1 cellular context compared by ENCODE assay signal in genomic region chr17:72569193-72569946, GRCh38.
A peak's percentile ranks its signal among the peaks of the same experiment; 100 is the strongest.
TF ChIP-seq lines count a peak whose summit lies in the region.

No MANE protein-coding gene starts in this region.

TF ChIP-seq in HepG2, 621 proteins besides CTCF, POLR2A, EP300 and RAD21 (continued from another document and continues in another):
- TF ChIP-seq ZNF574 (CRISPR knock-in tag; IDR thresholded peaks at IDR 0.05) (peak; percentile 50), SRSF4 (IDR thresholded peaks at IDR 0.05; ENCODE audit: low read depth, low read length, poor library complexity, severe bottlenecking) (no peak), AKNA (CRISPR knock-in tag; IDR thresholded peaks at IDR 0.05; ENCODE audit: borderline replicate concordance) (no peak), SMAD3 (CRISPR knock-in tag; IDR thresholded peaks at IDR 0.05) (no peak), TAF1 (CRISPR knock-in tag; IDR thresholded peaks at IDR 0.05) (no peak), SRSF1 (optimal IDR thresholded peaks at IDR 0.05; ENCODE audit: low read depth, low read length) (no peak), ZNF609 (CRISPR knock-in tag; IDR thresholded peaks at IDR 0.05; ENCODE audit: borderline replicate concordance) (peak; percentile 55; the same call in 1 of the 2 replicates), ADNP (CRISPR knock-in tag; IDR thresholded peaks at IDR 0.05) (no peak), NCOA2 (CRISPR knock-in tag; IDR thresholded peaks at IDR 0.05) (peak; percentile 44), ZKSCAN5 (CRISPR knock-in tag; IDR thresholded peaks at IDR 0.05) (no peak), HMG20A (CRISPR knock-in tag; IDR thresholded peaks at IDR 0.05; ENCODE audit: borderline replicate concordance) (peak; percentile 10; the same call in 1 of the 2 replicates), ZSCAN20 (CRISPR knock-in tag; IDR thresholded peaks at IDR 0.05; ENCODE audit: borderline replicate concordance) (no peak), CBFB (CRISPR knock-in tag; IDR thresholded peaks at IDR 0.05) (peak; percentile 27; the same call in 1 of the 2 replicates), ZNF331 (CRISPR knock-in tag; IDR thresholded peaks at IDR 0.05) (peak; percentile 45; the same call in 1 of the 2 replicates), HDAC2 (CRISPR knock-in tag; IDR thresholded peaks at IDR 0.05) (peak; percentile 63; the same call in 1 of the 2 replicates), ZNF7 (CRISPR knock-in tag; IDR thresholded peaks at IDR 0.05) (no peak), HNRNPLL (IDR thresholded peaks at IDR 0.05; ENCODE audit: low read depth, low read length, poor library complexity, severe bottlenecking) (peak; percentile 31), ZBTB34 (CRISPR knock-in tag; IDR thresholded peaks at IDR 0.05) (no peak), PRMT3 (CRISPR knock-in tag; IDR thresholded peaks at IDR 0.05; ENCODE audit: borderline replicate concordance, low read depth) (no peak), STAG1 (CRISPR knock-in tag; IDR thresholded peaks at IDR 0.05) (peak; percentile 35; the same call in 1 of the 2 replicates), SP5 (CRISPR knock-in tag; IDR thresholded peaks at IDR 0.05; ENCODE audit: borderline replicate concordance, low read depth) (0 out of 2 replicates have a peak, but pooled peaks have one; percentile 35), HOXD1 (CRISPR knock-in tag; IDR thresholded peaks at IDR 0.05) (no peak), ZNF891 (CRISPR knock-in tag; IDR thresholded peaks at IDR 0.05) (peak; percentile 79; the same call in 1 of the 2 replicates), NR1H2 (CRISPR knock-in tag; IDR thresholded peaks at IDR 0.05; ENCODE audit: borderline replicate concordance, low read depth) (no peak), ISL2 (CRISPR knock-in tag; IDR thresholded peaks at IDR 0.05) (no peak), ZSCAN25 (CRISPR knock-in tag; IDR thresholded peaks at IDR 0.05) (peak; percentile 62; the same call in 1 of the 2 replicates), ZNF788 (CRISPR knock-in tag; IDR thresholded peaks at IDR 0.05; ENCODE audit: borderline replicate concordance) (peak; percentile 17; the same call in 1 of the 2 replicates), TRIM24 (CRISPR knock-in tag; IDR thresholded peaks at IDR 0.05) (no peak), NKX3-1 (CRISPR knock-in tag; IDR thresholded peaks at IDR 0.05) (no peak), ZNF773 (CRISPR knock-in tag; IDR thresholded peaks at IDR 0.05; ENCODE audit: borderline replicate concordance) (no peak), ZXDC (CRISPR knock-in tag; IDR thresholded peaks at IDR 0.05) (peak; percentile 68), HDAC6 (IDR thresholded peaks at IDR 0.05; ENCODE audit: low read depth, low read length) (no peak), ZSCAN30 (CRISPR knock-in tag; IDR thresholded peaks at IDR 0.05) (no peak)
- TF ChIP-seq, protein P1, sequence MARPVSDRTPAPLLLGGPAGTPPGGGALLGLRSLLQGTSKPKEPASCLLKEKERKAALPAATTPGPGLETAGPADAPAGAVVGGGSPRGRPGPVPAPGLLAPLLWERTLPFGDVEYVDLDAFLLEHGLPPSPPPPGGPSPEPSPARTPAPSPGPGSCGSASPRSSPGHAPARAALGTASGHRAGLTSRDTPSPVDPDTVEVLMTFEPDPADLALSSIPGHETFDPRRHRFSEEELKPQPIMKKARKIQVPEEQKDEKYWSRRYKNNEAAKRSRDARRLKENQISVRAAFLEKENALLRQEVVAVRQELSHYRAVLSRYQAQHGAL (CRISPR knock-in tag; IDR thresholded peaks at IDR 0.05; ENCODE audit: not compliant biosample characterization): no peak
- TF ChIP-seq, protein P2, sequence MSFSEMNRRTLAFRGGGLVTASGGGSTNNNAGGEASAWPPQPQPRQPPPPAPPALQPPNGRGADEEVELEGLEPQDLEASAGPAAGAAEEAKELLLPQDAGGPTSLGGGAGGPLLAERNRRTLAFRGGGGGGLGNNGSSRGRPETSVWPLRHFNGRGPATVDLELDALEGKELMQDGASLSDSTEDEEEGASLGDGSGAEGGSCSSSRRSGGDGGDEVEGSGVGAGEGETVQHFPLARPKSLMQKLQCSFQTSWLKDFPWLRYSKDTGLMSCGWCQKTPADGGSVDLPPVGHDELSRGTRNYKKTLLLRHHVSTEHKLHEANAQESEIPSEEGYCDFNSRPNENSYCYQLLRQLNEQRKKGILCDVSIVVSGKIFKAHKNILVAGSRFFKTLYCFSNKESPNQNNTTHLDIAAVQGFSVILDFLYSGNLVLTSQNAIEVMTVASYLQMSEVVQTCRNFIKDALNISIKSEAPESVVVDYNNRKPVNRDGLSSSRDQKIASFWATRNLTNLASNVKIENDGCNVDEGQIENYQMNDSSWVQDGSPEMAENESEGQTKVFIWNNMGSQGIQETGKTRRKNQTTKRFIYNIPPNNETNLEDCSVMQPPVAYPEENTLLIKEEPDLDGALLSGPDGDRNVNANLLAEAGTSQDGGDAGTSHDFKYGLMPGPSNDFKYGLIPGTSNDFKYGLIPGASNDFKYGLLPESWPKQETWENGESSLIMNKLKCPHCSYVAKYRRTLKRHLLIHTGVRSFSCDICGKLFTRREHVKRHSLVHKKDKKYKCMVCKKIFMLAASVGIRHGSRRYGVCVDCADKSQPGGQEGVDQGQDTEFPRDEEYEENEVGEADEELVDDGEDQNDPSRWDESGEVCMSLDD (CRISPR knock-in tag; IDR thresholded peaks at IDR 0.05; ENCODE audit: borderline replicate concordance): no peak
- TF ChIP-seq, protein P3, sequence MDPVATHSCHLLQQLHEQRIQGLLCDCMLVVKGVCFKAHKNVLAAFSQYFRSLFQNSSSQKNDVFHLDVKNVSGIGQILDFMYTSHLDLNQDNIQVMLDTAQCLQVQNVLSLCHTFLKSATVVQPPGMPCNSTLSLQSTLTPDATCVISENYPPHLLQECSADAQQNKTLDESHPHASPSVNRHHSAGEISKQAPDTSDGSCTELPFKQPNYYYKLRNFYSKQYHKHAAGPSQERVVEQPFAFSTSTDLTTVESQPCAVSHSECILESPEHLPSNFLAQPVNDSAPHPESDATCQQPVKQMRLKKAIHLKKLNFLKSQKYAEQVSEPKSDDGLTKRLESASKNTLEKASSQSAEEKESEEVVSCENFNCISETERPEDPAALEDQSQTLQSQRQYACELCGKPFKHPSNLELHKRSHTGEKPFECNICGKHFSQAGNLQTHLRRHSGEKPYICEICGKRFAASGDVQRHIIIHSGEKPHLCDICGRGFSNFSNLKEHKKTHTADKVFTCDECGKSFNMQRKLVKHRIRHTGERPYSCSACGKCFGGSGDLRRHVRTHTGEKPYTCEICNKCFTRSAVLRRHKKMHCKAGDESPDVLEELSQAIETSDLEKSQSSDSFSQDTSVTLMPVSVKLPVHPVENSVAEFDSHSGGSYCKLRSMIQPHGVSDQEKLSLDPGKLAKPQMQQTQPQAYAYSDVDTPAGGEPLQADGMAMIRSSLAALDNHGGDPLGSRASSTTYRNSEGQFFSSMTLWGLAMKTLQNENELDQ (CRISPR knock-in tag; IDR thresholded peaks at IDR 0.05; ENCODE audit: borderline replicate concordance): no peak
